9 cellular contexts compared by ENCODE assay signal in genomic region chr10:3248526-3249255, GRCh38.
DNase-seq lines count a peak whose midpoint lies in the region; ATAC-seq, FAIRE-seq and TF ChIP-seq lines count a peak whose summit lies in the region.
"Had no signal": no experiment of that assay in that cellular context is flagged by ENCODE, and none has a peak within 500 bp of the region (broad histone marks: within the 10 kb centered on the region; RNA-seq: fewer than 3 reads in every experiment).

No MANE protein-coding gene starts in this region.

- peak; percentile 54 for FAIRE-seq in endometrium (lab: Jason Lieb, UNC)

- no peaks in the 10 kb centered on the region for H3K36me3 Mint-ChIP-seq in nephron progenitor cell (ENCODE audit: low read depth)
- H3K36me3 Mint-ChIP-seq in activated T-cell treated with anti-CD3 and anti-CD28 coated beads, Interleukin-2, amount 50 U/mL, for 24 hours (ENCODE audit: low read depth): no peaks in the 10 kb centered on the region

- H3K9me3 Mint-ChIP-seq in nephron progenitor cell: no peaks in the 10 kb centered on the region
- H3K9me3 Mint-ChIP-seq in activated T-cell treated with anti-CD3 and anti-CD28 coated beads, Interleukin-2, amount 50 U/mL, for 24 hours: no peaks in the 10 kb centered on the region

- TF ChIP-seq CTCF in AG09309 (IDR thresholded peaks at IDR 0.05; ENCODE audit: control insufficient read depth, insufficient read depth, low read depth, low read length, missing control alignments): no peak
- no peak for TF ChIP-seq CTCF in nephron progenitor cell (IDR thresholded peaks at IDR 0.05)

- H3K27ac Mint-ChIP-seq in nephron progenitor cell: peak overlapping the region; percentile 54
- H3K27ac Mint-ChIP-seq in activated T-cell treated with anti-CD3 and anti-CD28 coated beads, Interleukin-2, amount 50 U/mL, for 24 hours: no peak overlapping the region

- H3K4me1 Mint-ChIP-seq in nephron progenitor cell: peaks cover 14% of the 10 kb centered on the region
- peaks cover 11% of the 10 kb centered on the region for H3K4me1 Mint-ChIP-seq in activated T-cell treated with anti-CD3 and anti-CD28 coated beads, Interleukin-2, amount 50 U/mL, for 24 hours (ENCODE audit: low read depth)

- H3K27me3 Mint-ChIP-seq in nephron progenitor cell (ENCODE audit: low read depth, poor library complexity): peaks cover 10% of the 10 kb centered on the region
- H3K27me3 Mint-ChIP-seq in activated T-cell treated with anti-CD3 and anti-CD28 coated beads, Interleukin-2, amount 50 U/mL, for 24 hours: peaks cover 61% of the 10 kb centered on the region

- H3K4me3 ChIP-seq in AG09309 (ENCODE audit: control insufficient read depth, low read depth, low read length): no peak overlapping the region

- no peak for ATAC-seq in GM19035 (IDR thresholded peaks at IDR 0.05; ENCODE audit: unreplicated experiment)

- DNase-seq in AG09309 (ENCODE audit: low read depth) (peak; percentile 79), NCI-H460 (ENCODE audit: extremely low read depth, low read depth) (peak; percentile 54), nephron progenitor cell (no peak), NCI-H187 treated with DMSO at 0.1 percent for 48 hours (lab: John Stamatoyannopoulos, UW) (no peak), cortex of kidney (lab: John Stamatoyannopoulos, UW) (no peak)
- no peak for DNase-seq in activated T-cell treated with anti-CD3 and anti-CD28 coated beads, Interleukin-2, amount 50 U/mL, for 24 hours
- DNase-seq: KBM-7 had no signal

- no peak overlapping the region for H3K4me3 Mint-ChIP-seq in nephron progenitor cell
- no peak overlapping the region for H3K4me3 Mint-ChIP-seq in activated T-cell treated with anti-CD3 and anti-CD28 coated beads, Interleukin-2, amount 50 U/mL, for 24 hours

Comparison
In these comparisons a context has a peak if more than half of its experiments do, and no peak if none do; other contexts are left out.
1. DNase-seq: peak in AG09309 (single experiment) and NCI-H460 (single experiment); none in nephron progenitor cell (single experiment), NCI-H187 treated with DMSO at 0.1 percent for 48 hours (single experiment), cortex of kidney (single experiment) and activated T-cell treated with anti-CD3 and anti-CD28 coated beads, Interleukin-2, amount 50 U/mL, for 24 hours (single experiment).